1 cellular context compared by ENCODE assay signal in the genomic region with DNA sequence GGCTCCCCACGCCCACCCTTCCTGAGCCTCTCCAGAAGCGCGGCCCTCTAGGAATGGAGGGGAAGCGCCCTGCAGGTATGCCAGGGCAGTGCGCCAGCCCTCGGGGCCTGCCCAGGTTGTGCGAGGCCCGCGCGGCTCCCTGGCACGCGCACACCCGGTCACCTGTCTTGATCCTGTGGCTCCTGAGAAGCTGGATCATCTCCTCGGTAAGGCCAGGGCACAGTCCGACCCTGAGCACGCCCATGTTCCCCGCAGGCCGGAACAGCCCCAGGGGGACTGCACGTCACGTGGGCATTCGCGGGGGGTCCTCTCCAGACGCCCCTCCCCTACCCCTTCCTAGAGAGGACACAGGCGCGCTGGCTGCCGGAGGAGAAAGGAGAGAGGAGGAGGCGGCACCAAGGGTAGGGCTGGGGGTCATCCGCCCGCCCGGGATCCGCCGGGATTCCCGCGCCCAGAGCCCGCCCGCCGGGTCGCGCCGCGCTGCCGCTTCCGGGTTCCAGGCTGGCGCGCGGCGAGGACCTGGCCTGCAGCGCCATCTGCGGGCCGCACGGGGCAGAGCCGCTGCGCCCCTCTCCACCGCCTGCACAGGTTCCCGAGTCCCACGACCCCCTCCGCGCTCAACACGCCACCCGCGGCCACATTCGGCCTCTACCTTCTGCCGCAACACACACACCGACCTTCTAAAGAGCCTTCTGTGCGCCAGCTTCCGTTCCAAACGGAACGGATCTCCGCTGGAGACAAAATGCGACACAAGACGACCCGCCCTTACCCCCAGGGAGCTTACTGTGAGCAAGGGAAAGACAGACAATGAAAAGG.
TF ChIP-seq lines count a peak whose summit lies in the region.

A gene (minus strand): TSS at position 491 of the 816 bp plus-strand sequence. CDS start 247 bp downstream, at position 244.

TF ChIP-seq in HepG2, 621 proteins besides CTCF, POLR2A, EP300 and RAD21 (continued from another document and continues in another):
- TF ChIP-seq, protein P1, sequence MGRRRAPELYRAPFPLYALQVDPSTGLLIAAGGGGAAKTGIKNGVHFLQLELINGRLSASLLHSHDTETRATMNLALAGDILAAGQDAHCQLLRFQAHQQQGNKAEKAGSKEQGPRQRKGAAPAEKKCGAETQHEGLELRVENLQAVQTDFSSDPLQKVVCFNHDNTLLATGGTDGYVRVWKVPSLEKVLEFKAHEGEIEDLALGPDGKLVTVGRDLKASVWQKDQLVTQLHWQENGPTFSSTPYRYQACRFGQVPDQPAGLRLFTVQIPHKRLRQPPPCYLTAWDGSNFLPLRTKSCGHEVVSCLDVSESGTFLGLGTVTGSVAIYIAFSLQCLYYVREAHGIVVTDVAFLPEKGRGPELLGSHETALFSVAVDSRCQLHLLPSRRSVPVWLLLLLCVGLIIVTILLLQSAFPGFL (CRISPR knock-in tag; IDR thresholded peaks at IDR 0.05), result no peak
- TF ChIP-seq, protein P2, sequence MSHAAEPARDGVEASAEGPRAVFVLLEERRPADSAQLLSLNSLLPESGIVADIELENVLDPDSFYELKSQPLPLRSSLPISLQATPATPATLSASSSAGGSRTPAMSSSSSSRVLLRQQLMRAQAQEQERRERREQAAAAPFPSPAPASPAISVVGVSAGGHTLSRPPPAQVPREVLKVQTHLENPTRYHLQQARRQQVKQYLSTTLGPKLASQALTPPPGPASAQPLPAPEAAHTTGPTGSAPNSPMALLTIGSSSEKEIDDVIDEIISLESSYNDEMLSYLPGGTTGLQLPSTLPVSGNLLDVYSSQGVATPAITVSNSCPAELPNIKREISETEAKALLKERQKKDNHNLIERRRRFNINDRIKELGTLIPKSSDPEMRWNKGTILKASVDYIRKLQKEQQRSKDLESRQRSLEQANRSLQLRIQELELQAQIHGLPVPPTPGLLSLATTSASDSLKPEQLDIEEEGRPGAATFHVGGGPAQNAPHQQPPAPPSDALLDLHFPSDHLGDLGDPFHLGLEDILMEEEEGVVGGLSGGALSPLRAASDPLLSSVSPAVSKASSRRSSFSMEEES (CRISPR knock-in tag; IDR thresholded peaks at IDR 0.05), result no peak
- no peak for TF ChIP-seq SALL2 (CRISPR knock-in tag; IDR thresholded peaks at IDR 0.05)
- TF ChIP-seq TAF1 (CRISPR knock-in tag; IDR thresholded peaks at IDR 0.05), result 0 out of 2 replicates have a peak, but pooled peaks have one; percentile 35
- TF ChIP-seq ZNF124 (CRISPR knock-in tag; IDR thresholded peaks at IDR 0.05), result no peak
- TF ChIP-seq ZSCAN9 (CRISPR knock-in tag; IDR thresholded peaks at IDR 0.05; ENCODE audit: borderline replicate concordance), result peak; percentile 31; the same call in 1 of the 2 replicates
- peak; percentile 54; the same call in 1 of the 2 replicates for TF ChIP-seq GATAD1 (CRISPR knock-in tag; IDR thresholded peaks at IDR 0.05)
- TF ChIP-seq, protein P3, sequence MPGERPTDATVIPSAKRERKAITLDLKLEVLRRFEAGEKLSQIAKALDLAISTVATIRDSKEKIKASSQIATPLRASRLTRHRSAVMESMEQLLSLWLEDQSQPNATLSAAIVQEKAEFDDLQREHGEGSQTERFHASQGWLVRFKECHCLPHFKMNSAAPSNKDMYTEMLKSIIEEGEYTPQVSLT (CRISPR knock-in tag; IDR thresholded peaks at IDR 0.05; ENCODE audit: borderline replicate concordance, low read depth), result peak; percentile 57; the same call in 1 of the 2 replicates
- TF ChIP-seq, protein P4, sequence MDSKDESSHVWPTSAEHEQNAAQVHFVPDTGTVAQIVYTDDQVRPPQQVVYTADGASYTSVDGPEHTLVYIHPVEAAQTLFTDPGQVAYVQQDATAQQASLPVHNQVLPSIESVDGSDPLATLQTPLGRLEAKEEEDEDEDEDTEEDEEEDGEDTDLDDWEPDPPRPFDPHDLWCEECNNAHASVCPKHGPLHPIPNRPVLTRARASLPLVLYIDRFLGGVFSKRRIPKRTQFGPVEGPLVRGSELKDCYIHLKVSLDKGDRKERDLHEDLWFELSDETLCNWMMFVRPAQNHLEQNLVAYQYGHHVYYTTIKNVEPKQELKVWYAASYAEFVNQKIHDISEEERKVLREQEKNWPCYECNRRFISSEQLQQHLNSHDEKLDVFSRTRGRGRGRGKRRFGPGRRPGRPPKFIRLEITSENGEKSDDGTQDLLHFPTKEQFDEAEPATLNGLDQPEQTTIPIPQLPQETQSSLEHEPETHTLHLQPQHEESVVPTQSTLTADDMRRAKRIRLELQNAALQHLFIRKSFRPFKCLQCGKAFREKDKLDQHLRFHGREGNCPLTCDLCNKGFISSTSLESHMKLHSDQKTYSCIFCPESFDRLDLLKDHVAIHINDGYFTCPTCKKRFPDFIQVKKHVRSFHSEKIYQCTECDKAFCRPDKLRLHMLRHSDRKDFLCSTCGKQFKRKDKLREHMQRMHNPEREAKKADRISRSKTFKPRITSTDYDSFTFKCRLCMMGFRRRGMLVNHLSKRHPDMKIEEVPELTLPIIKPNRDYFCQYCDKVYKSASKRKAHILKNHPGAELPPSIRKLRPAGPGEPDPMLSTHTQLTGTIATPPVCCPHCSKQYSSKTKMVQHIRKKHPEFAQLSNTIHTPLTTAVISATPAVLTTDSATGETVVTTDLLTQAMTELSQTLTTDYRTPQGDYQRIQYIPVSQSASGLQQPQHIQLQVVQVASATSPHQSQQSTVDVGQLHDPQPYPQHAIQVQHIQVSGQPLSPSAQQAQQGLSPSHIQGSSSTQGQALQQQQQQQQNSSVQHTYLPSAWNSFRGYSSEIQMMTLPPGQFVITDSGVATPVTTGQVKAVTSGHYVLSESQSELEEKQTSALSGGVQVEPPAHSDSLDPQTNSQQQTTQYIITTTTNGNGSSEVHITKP (CRISPR knock-in tag; IDR thresholded peaks at IDR 0.05; ENCODE audit: low read depth), result no peak
- TF ChIP-seq CREM (IDR thresholded peaks at IDR 0.05), result no peak
- no peak for TF ChIP-seq CREM (CRISPR knock-in tag; IDR thresholded peaks at IDR 0.05)
- TF ChIP-seq KDM6A (CRISPR knock-in tag; IDR thresholded peaks at IDR 0.05; ENCODE audit: low read depth), result no peak
- no peak for TF ChIP-seq ZFP62 (CRISPR knock-in tag; IDR thresholded peaks at IDR 0.05)
- no peak; the same call in 1 of the 2 replicates for TF ChIP-seq ZNF879 (CRISPR knock-in tag; IDR thresholded peaks at IDR 0.05)
- TF ChIP-seq, protein P5, sequence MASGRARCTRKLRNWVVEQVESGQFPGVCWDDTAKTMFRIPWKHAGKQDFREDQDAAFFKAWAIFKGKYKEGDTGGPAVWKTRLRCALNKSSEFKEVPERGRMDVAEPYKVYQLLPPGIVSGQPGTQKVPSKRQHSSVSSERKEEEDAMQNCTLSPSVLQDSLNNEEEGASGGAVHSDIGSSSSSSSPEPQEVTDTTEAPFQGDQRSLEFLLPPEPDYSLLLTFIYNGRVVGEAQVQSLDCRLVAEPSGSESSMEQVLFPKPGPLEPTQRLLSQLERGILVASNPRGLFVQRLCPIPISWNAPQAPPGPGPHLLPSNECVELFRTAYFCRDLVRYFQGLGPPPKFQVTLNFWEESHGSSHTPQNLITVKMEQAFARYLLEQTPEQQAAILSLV (CRISPR knock-in tag; IDR thresholded peaks at IDR 0.05; ENCODE audit: borderline replicate concordance), result peak; percentile 47; the same call in 1 of the 2 replicates
- peak; percentile 58 for TF ChIP-seq BCL6 (CRISPR knock-in tag; IDR thresholded peaks at IDR 0.05)
- TF ChIP-seq FOXM1 (CRISPR knock-in tag; IDR thresholded peaks at IDR 0.05), result no peak
- no peak for TF ChIP-seq NR2F6 (IDR thresholded peaks at IDR 0.05)
- 0 out of 2 replicates have a peak, but pooled peaks have one; percentile 7 for TF ChIP-seq NR2F6 (CRISPR knock-in tag; IDR thresholded peaks at IDR 0.05)
- TF ChIP-seq SMAD3 (CRISPR knock-in tag; IDR thresholded peaks at IDR 0.05), result no peak
- TF ChIP-seq, protein P6, sequence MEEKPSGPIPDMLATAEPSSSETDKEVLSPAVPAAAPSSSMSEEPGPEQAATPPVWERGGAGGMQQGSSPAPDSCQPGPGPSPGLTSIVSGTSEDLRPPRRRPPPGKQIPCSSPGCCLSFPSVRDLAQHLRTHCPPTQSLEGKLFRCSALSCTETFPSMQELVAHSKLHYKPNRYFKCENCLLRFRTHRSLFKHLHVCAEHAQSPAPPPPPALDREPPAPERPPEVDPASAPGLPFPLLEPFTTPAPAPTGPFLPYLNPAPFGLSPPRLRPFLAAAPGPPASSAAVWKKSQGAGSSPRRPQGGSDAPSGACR (CRISPR knock-in tag; IDR thresholded peaks at IDR 0.05), result no peak
- TF ChIP-seq, protein P7, sequence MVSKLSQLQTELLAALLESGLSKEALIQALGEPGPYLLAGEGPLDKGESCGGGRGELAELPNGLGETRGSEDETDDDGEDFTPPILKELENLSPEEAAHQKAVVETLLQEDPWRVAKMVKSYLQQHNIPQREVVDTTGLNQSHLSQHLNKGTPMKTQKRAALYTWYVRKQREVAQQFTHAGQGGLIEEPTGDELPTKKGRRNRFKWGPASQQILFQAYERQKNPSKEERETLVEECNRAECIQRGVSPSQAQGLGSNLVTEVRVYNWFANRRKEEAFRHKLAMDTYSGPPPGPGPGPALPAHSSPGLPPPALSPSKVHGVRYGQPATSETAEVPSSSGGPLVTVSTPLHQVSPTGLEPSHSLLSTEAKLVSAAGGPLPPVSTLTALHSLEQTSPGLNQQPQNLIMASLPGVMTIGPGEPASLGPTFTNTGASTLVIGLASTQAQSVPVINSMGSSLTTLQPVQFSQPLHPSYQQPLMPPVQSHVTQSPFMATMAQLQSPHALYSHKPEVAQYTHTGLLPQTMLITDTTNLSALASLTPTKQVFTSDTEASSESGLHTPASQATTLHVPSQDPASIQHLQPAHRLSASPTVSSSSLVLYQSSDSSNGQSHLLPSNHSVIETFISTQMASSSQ (IDR thresholded peaks at IDR 0.05; ENCODE audit: low read depth), result no peak
- TF ChIP-seq, protein P7 (CRISPR knock-in tag; IDR thresholded peaks at IDR 0.05; ENCODE audit: borderline replicate concordance), result no peak
- TF ChIP-seq KLF15 (CRISPR knock-in tag; IDR thresholded peaks at IDR 0.05; ENCODE audit: borderline replicate concordance), result no peak
- TF ChIP-seq RBFOX2 (IDR thresholded peaks at IDR 0.05; ENCODE audit: low read depth, low read length), result peak; percentile 77
- TF ChIP-seq, protein P8, sequence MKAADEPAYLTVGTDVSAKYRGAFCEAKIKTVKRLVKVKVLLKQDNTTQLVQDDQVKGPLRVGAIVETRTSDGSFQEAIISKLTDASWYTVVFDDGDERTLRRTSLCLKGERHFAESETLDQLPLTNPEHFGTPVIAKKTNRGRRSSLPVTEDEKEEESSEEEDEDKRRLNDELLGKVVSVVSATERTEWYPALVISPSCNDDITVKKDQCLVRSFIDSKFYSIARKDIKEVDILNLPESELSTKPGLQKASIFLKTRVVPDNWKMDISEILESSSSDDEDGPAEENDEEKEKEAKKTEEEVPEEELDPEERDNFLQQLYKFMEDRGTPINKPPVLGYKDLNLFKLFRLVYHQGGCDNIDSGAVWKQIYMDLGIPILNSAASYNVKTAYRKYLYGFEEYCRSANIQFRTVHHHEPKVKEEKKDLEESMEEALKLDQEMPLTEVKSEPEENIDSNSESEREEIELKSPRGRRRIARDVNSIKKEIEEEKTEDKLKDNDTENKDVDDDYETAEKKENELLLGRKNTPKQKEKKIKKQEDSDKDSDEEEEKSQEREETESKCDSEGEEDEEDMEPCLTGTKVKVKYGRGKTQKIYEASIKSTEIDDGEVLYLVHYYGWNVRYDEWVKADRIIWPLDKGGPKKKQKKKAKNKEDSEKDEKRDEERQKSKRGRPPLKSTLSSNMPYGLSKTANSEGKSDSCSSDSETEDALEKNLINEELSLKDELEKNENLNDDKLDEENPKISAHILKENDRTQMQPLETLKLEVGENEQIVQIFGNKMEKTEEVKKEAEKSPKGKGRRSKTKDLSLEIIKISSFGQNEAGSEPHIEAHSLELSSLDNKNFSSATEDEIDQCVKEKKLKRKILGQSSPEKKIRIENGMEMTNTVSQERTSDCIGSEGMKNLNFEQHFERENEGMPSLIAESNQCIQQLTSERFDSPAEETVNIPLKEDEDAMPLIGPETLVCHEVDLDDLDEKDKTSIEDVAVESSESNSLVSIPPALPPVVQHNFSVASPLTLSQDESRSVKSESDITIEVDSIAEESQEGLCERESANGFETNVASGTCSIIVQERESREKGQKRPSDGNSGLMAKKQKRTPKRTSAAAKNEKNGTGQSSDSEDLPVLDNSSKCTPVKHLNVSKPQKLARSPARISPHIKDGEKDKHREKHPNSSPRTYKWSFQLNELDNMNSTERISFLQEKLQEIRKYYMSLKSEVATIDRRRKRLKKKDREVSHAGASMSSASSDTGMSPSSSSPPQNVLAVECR (CRISPR knock-in tag; IDR thresholded peaks at IDR 0.05; ENCODE audit: borderline replicate concordance), result peak; percentile 84
- TF ChIP-seq, protein P9, sequence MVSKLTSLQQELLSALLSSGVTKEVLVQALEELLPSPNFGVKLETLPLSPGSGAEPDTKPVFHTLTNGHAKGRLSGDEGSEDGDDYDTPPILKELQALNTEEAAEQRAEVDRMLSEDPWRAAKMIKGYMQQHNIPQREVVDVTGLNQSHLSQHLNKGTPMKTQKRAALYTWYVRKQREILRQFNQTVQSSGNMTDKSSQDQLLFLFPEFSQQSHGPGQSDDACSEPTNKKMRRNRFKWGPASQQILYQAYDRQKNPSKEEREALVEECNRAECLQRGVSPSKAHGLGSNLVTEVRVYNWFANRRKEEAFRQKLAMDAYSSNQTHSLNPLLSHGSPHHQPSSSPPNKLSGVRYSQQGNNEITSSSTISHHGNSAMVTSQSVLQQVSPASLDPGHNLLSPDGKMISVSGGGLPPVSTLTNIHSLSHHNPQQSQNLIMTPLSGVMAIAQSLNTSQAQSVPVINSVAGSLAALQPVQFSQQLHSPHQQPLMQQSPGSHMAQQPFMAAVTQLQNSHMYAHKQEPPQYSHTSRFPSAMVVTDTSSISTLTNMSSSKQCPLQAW (CRISPR knock-in tag; IDR thresholded peaks at IDR 0.05), result peak; percentile 20; the same call in 1 of the 2 replicates
- TF ChIP-seq PCBP1 (IDR thresholded peaks at IDR 0.05; ENCODE audit: borderline replicate concordance, low read depth, low read length), result 0 out of 2 replicates have a peak, but pooled peaks have one; percentile 44
- no peak for TF ChIP-seq KDM3A (CRISPR knock-in tag; IDR thresholded peaks at IDR 0.05; ENCODE audit: low read depth)
- peak; percentile 77 for TF ChIP-seq ZNF709 (CRISPR knock-in tag; IDR thresholded peaks at IDR 0.05)
- TF ChIP-seq, protein P10, sequence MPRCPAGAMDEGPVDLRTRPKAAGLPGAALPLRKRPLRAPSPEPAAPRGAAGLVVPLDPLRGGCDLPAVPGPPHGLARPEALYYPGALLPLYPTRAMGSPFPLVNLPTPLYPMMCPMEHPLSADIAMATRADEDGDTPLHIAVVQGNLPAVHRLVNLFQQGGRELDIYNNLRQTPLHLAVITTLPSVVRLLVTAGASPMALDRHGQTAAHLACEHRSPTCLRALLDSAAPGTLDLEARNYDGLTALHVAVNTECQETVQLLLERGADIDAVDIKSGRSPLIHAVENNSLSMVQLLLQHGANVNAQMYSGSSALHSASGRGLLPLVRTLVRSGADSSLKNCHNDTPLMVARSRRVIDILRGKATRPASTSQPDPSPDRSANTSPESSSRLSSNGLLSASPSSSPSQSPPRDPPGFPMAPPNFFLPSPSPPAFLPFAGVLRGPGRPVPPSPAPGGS (CRISPR knock-in tag; IDR thresholded peaks at IDR 0.05), result 0 out of 2 replicates have a peak, but pooled peaks have one; percentile 17
- TF ChIP-seq STAG1 (CRISPR knock-in tag; IDR thresholded peaks at IDR 0.05), result peak; percentile 95
